8 cellular contexts compared by ENCODE assay signal in the genomic region with DNA sequence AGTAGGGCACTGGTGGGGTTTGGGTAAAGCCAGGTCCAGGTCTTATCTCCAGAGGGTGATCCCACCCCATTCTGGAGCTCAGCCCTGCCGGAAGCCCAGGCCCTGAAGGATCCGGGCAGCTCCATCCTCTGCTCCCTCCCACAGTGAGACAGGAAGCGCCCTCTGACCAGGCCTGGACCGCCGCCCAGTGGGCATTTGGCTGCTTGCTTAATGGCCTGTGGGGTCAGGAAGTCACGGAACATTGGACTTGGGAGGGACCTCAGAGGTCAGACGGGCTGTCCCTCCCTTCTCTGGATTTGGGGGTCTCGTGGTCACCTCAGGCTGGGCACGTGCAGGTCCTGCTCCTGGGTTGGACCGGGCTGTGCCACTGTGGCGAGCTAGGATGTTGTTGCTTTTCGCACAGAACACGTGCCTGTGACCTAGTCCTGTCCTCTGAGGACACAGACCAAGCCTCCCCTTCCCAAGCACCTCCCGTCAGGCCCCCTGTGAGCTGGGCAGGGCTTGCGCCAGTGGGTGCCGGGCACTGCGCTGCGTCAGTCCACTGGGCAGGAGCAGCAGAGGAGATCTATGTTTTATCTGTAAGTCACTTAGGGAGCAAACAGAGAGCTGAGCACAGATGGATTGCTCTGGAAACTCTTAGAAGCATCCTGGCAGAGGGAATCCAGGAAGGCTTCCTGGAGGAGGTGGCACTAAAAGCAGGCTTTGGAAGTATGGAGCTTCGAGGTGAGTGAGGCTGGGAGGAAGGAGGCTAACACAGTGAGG. TPM values are rescaled to one million over a fixed set of nuclear protein-coding genes. Genes with fewer than 3 reads are reported as not detected.
DNase-seq lines count a peak whose midpoint lies in the region; ATAC-seq and FAIRE-seq lines count a peak whose summit lies in the region.

No MANE protein-coding gene starts in this region.

- peak overlapping the region in 1 of 2 donors; percentile 68 for H3K27ac Mint-ChIP-seq in stimulated activated naive CD8-positive, alpha-beta T cell treated with anti-CD3 and anti-CD28 coated beads, Interleukin-15, amount 100 ng/mL, for 72 hours
- H3K27ac Mint-ChIP-seq in activated CD4-positive, alpha-beta T cell treated with anti-CD3 and anti-CD28 coated beads, Interleukin-2, amount 10 ng/mL, durations not matched to agents 24 days and 14 days, result no peak overlapping the region

- peaks cover 5% of the 10 kb centered on the region for H3K36me3 Mint-ChIP-seq in activated CD4-positive, alpha-beta T cell treated with anti-CD3 and anti-CD28 coated beads, Interleukin-2, amount 10 ng/mL, durations not matched to agents 24 days and 14 days (ENCODE audit: low read depth)

- DNase-seq in HTR-8/SVneo (ENCODE audit: insufficient read length, low spot score) (no peak), astrocyte of the hippocampus (ENCODE audit: low read depth, low spot score) (peak; percentile 35), left lobe of liver (ENCODE audit: low spot score) (peak; percentile 98), midbrain (lab: John Stamatoyannopoulos, UW) (no peak)
- DNase-seq in stimulated activated naive CD8-positive, alpha-beta T cell treated with anti-CD3 and anti-CD28 coated beads, Interleukin-15, amount 100 ng/mL, for 72 hours, result no peak
- no peak for DNase-seq in activated CD4-positive, alpha-beta T cell treated with anti-CD3 and anti-CD28 coated beads, Interleukin-2, amount 10 ng/mL, durations not matched to agents 24 days and 14 days

- H3K27me3 Mint-ChIP-seq in stimulated activated naive CD8-positive, alpha-beta T cell treated with anti-CD3 and anti-CD28 coated beads, Interleukin-15, amount 100 ng/mL, for 72 hours, result no peaks in the 10 kb centered on the region
- no peaks in the 10 kb centered on the region for H3K27me3 Mint-ChIP-seq in activated CD4-positive, alpha-beta T cell treated with anti-CD3 and anti-CD28 coated beads, Interleukin-2, amount 10 ng/mL, durations not matched to agents 24 days and 14 days

- peaks cover 94% of the 10 kb centered on the region for H3K4me1 Mint-ChIP-seq in stimulated activated naive CD8-positive, alpha-beta T cell treated with anti-CD3 and anti-CD28 coated beads, Interleukin-15, amount 100 ng/mL, for 72 hours
- H3K4me1 Mint-ChIP-seq in activated CD4-positive, alpha-beta T cell treated with anti-CD3 and anti-CD28 coated beads, Interleukin-2, amount 10 ng/mL, durations not matched to agents 24 days and 14 days, result peaks cover 31% of the 10 kb centered on the region

- ATAC-seq in left lobe of liver (peak; percentile 75), GM18870 (IDR thresholded peaks at IDR 0.05; ENCODE audit: unreplicated experiment) (no peak), GM18511 (IDR thresholded peaks at IDR 0.05; ENCODE audit: unreplicated experiment) (no peak)
- peak; percentile 7 for ATAC-seq in stimulated activated naive CD8-positive, alpha-beta T cell treated with anti-CD3 and anti-CD28 coated beads, Interleukin-15, amount 100 ng/mL, for 72 hours

- intact Hi-C loops in activated CD4-positive, alpha-beta T cell treated with anti-CD3 and anti-CD28 coated beads, Interleukin-2, amount 10 ng/mL, durations not matched to agents 24 days and 14 days (cut with micrococcal nuclease), result loop anchor here (1.0 kb wide), 1 partner anchor 9 kb away; no protein-coding TSS in a partner anchor

- no peaks in the 10 kb centered on the region for H3K9me3 Mint-ChIP-seq in stimulated activated naive CD8-positive, alpha-beta T cell treated with anti-CD3 and anti-CD28 coated beads, Interleukin-15, amount 100 ng/mL, for 72 hours
- H3K9me3 Mint-ChIP-seq in activated CD4-positive, alpha-beta T cell treated with anti-CD3 and anti-CD28 coated beads, Interleukin-2, amount 10 ng/mL, durations not matched to agents 24 days and 14 days, result peaks cover 3% of the 10 kb centered on the region

- peak overlapping the region in 1 of 2 donors; percentile 30 for H3K4me3 Mint-ChIP-seq in stimulated activated naive CD8-positive, alpha-beta T cell treated with anti-CD3 and anti-CD28 coated beads, Interleukin-15, amount 100 ng/mL, for 72 hours
- H3K4me3 Mint-ChIP-seq in activated CD4-positive, alpha-beta T cell treated with anti-CD3 and anti-CD28 coated beads, Interleukin-2, amount 10 ng/mL, durations not matched to agents 24 days and 14 days, result no peak overlapping the region

- peak; percentile 67 for FAIRE-seq in HTR-8/SVneo (lab: Jason Lieb, UNC)

RNA-seq across cellular contexts. Expression of a gene that starts 49.4 kb away (rescaled TPM):
- total RNA-seq in left lobe of liver, result 38.3 TPM
- total RNA-seq in activated CD4-positive, alpha-beta T cell treated with anti-CD3 and anti-CD28 coated beads, Interleukin-2, amount 10 ng/mL, durations not matched to agents 24 days and 14 days, result 34.1 and 37.5 TPM in 2 replicates

Comparison
In these comparisons a context has a peak if more than half of its experiments do, and no peak if none do; other contexts are left out.
1. DNase-seq: peak in astrocyte of the hippocampus (single experiment) and left lobe of liver (single experiment); none in HTR-8/SVneo (single experiment), stimulated activated naive CD8-positive, alpha-beta T cell treated with anti-CD3 and anti-CD28 coated beads, Interleukin-15, amount 100 ng/mL, for 72 hours (0 of 2), midbrain (single experiment) and activated CD4-positive, alpha-beta T cell treated with anti-CD3 and anti-CD28 coated beads, Interleukin-2, amount 10 ng/mL, durations not matched to agents 24 days and 14 days (single experiment).
2. ATAC-seq: peak in left lobe of liver (single experiment) and stimulated activated naive CD8-positive, alpha-beta T cell treated with anti-CD3 and anti-CD28 coated beads, Interleukin-15, amount 100 ng/mL, for 72 hours (single experiment); none in GM18870 (single experiment) and GM18511 (single experiment).